Comparison of ENCODE assay signal across 17 cellular contexts in the genomic region with DNA sequence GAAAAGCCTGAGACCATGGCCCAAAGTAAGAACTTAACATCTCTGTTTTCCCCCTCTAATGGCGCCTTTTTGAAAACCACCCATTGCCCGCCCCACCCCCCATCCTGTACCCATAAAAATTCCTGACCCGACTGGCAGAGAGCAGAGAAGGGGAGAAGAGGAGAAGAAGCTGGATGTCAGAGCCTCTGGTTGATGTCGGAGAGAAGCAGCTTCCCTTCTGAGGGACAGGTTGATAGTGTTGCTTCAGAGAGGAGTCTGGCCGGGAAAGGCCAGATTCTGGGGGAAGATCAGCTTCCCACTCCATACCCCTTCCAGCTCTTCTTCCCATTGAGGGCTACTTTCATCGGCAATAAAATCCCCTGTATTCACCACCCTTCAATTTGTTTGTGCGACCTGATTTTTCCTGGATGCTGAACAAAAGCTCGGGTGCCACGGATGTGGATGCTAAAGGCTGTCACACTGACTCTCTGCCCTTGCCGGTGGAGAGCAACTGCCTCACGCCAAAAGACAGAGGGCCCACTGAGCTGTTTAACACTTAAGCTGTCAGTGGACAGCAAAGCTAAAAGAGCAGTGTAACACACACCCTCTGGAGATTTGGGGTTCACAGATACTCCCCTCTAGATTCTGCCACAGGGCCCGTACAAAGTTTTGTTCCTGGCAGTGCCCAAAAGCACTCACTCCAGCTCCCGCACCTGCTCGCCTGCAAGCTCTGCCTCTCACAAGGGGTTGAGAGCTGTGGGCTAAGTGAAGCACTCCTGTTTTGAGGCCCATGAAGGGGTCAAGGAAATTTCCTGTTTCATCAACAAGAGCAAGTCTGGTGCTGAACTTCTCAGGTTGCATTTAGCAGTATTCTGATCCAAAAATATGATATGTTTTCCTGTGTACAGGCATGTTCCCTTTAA.
DNase-seq lines count a peak whose midpoint lies in the region; ATAC-seq lines count a peak whose summit lies in the region.
"Had no signal": no experiment of that assay in that cellular context is flagged by ENCODE, and none has a peak within 500 bp of the region (broad histone marks: within the 10 kb centered on the region; RNA-seq: fewer than 3 reads in every experiment).

No MANE protein-coding gene starts in this region.

- 82 to 86% methylated on average over 12 to 14 of the region's 14 CpGs for WGBS in ectodermal cell, 2 experiments

- DNase-seq in NCI-H146 treated with DMSO at 0.1 percent for 48 hours (lab: John Stamatoyannopoulos, UW; ENCODE audit: unreplicated experiment) (peak; percentile 35), SHP77 (lab: John Stamatoyannopoulos, UW) (peak; percentile 20 to 27), NCI-H526 treated with DMSO at 0.1 percent for 48 hours (lab: John Stamatoyannopoulos, UW) (no peak), iPS-NIHi11 (ENCODE audit: low spot score) (no peak)
- DNase-seq in naive thymus-derived CD4-positive, alpha-beta T cell: no peak
- DNase-seq: CD8-positive, alpha-beta T cell; H7; HFFc6; KG1; NCI-H1105 treated with DMSO at 0.1 percent for 48 hours; NCI-H187; NCI-H345; SJCRH30 had no signal

- H3K36me3 Mint-ChIP-seq in naive thymus-derived CD4-positive, alpha-beta T cell: no peaks in the 10 kb centered on the region
- H3K36me3 Mint-ChIP-seq: CD8-positive, alpha-beta T cell had no signal

- no peak for ATAC-seq in naive thymus-derived CD4-positive, alpha-beta T cell
- ATAC-seq: CD8-positive, alpha-beta T cell had no signal

- no peaks in the 10 kb centered on the region for H3K27me3 Mint-ChIP-seq in naive thymus-derived CD4-positive, alpha-beta T cell

- intact Hi-C loops in naive thymus-derived CD4-positive, alpha-beta T cell (cut with micrococcal nuclease): no loop called here

- peak overlapping the region; percentile 19 for H3K27ac ChIP-seq in ectodermal cell (ENCODE audit: insufficient read depth, low read depth, low read length, poor library complexity, severe bottlenecking)
- no peak overlapping the region for H3K27ac ChIP-seq in naive thymus-derived CD4-positive, alpha-beta T cell (ENCODE audit: low read depth, low read length)
- H3K27ac ChIP-seq: BLaER1 treated with 17β-estradiol and CSF1 and Interleukin-3, amounts not matched to agents 10 nM and 100 nM; RWPE1; SJCRH30 had no signal

- CTCF ChIA-PET in naive thymus-derived CD4-positive, alpha-beta T cell (lab: Charles Lee): no interaction called here

- H2AFZ ChIP-seq in neuron (ENCODE audit: low read depth, low read length): peak overlapping the region; percentile 28

- H3K27me3 ChIP-seq in ectodermal cell (ENCODE audit: control insufficient read depth, insufficient read depth, low read length, poor library complexity, severe bottlenecking) (no peaks in the 10 kb centered on the region), neuron (ENCODE audit: insufficient read depth, low read length) (no peaks in the 10 kb centered on the region)
- no peaks in the 10 kb centered on the region for H3K27me3 ChIP-seq in naive thymus-derived CD4-positive, alpha-beta T cell (ENCODE audit: control insufficient read depth in 2 of 2, insufficient read depth in 2 of 2, low read length in 2 of 2)
- H3K27me3 ChIP-seq: BLaER1 treated with 17β-estradiol and CSF1 and Interleukin-3, amounts not matched to agents 10 nM and 100 nM; SJCRH30 had no signal

- H3K9me3 Mint-ChIP-seq in naive thymus-derived CD4-positive, alpha-beta T cell: peaks cover 2 to 35% (median 7%) of the 10 kb centered on the region in 11 donors

- POLR2A ChIA-PET in naive thymus-derived CD4-positive, alpha-beta T cell (lab: Charles Lee): no interaction called here

- no peak overlapping the region for H3K27ac Mint-ChIP-seq in naive thymus-derived CD4-positive, alpha-beta T cell
- H3K27ac Mint-ChIP-seq: CD8-positive, alpha-beta T cell; HFFc6 had no signal

- no peaks in the 10 kb centered on the region for H3K36me3 ChIP-seq in ectodermal cell (ENCODE audit: control insufficient read depth, insufficient read depth, low read length)
- H3K36me3 ChIP-seq in neuron (ENCODE audit: insufficient read depth, low read length): no peaks in the 10 kb centered on the region
- no peaks in the 10 kb centered on the region for H3K36me3 ChIP-seq in naive thymus-derived CD4-positive, alpha-beta T cell (ENCODE audit: control insufficient read depth in 2 of 3, insufficient read depth in 3 of 3, low read length in 3 of 3)
- H3K36me3 ChIP-seq: BLaER1 treated with 17β-estradiol and CSF1 and Interleukin-3, amounts not matched to agents 10 nM and 100 nM; SJCRH30 had no signal

- no peaks in the 10 kb centered on the region for H3K4me1 Mint-ChIP-seq in naive thymus-derived CD4-positive, alpha-beta T cell

- H3K4me1 ChIP-seq in ectodermal cell (ENCODE audit: control insufficient read depth, insufficient read depth, low read length) (no peaks in the 10 kb centered on the region), neuron (ENCODE audit: insufficient read depth, low read length) (no peaks in the 10 kb centered on the region)
- H3K4me1 ChIP-seq in naive thymus-derived CD4-positive, alpha-beta T cell (ENCODE audit: control insufficient read depth in 2 of 2, insufficient read depth in 2 of 2, low read length in 2 of 2): no peaks in the 10 kb centered on the region
- H3K4me1 ChIP-seq: BLaER1 treated with 17β-estradiol and CSF1 and Interleukin-3, amounts not matched to agents 10 nM and 100 nM; SJCRH30 had no signal

- H3K4me3 ChIP-seq in ectodermal cell (ENCODE audit: insufficient read depth, low read depth, low read length) (no peak overlapping the region), neuron (ENCODE audit: low read length) (no peak overlapping the region)
- H3K4me3 ChIP-seq in naive thymus-derived CD4-positive, alpha-beta T cell (ENCODE audit: low read length): no peak overlapping the region
- H3K4me3 ChIP-seq: BLaER1 treated with 17β-estradiol and CSF1 and Interleukin-3, amounts not matched to agents 10 nM and 100 nM; SJCRH30 had no signal

- no peak overlapping the region for H3K4me3 Mint-ChIP-seq in naive thymus-derived CD4-positive, alpha-beta T cell
- H3K4me3 Mint-ChIP-seq: CD8-positive, alpha-beta T cell; HFFc6 had no signal

- H3K9me3 ChIP-seq in ectodermal cell (ENCODE audit: control insufficient read depth, low read length) (no peaks in the 10 kb centered on the region), neuron (ENCODE audit: low read length) (no peaks in the 10 kb centered on the region)
- peaks cover 0 to 3% (median 0%) of the 10 kb centered on the region in 3 experiments for H3K9me3 ChIP-seq in naive thymus-derived CD4-positive, alpha-beta T cell (ENCODE audit: control insufficient read depth in 2 of 3, low read length in 3 of 3)
- H3K9me3 ChIP-seq: BLaER1 treated with 17β-estradiol and CSF1 and Interleukin-3, amounts not matched to agents 10 nM and 100 nM; SJCRH30 had no signal

Comparison
In these comparisons a context has a peak if more than half of its experiments do, and no peak if none do; other contexts are left out.
1. DNase-seq: peak in NCI-H146 treated with DMSO at 0.1 percent for 48 hours (single experiment) and SHP77 (2 of 2); none in NCI-H526 treated with DMSO at 0.1 percent for 48 hours (single experiment), naive thymus-derived CD4-positive, alpha-beta T cell (0 of 9) and iPS-NIHi11 (single experiment).